9 cellular contexts compared by ENCODE assay signal in the genomic region with DNA sequence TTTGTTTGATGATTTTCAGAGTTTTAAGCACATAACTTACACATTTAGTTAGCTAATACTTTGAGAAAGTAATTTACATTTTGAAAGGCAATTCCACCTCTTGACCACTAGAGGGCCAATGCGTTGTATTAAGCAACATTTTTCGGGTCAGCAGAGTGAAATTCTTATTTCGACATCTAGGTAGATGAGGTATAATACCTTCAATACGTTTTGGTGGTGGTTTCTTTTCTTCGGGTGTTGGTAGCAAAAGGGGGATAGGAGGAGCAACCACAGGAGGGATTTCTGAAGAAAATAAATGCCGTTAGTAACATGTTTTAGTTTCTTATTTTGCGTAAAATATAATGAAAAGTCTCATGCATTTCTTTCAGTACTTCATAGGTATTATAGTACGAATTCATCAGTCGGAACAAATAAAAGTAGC.
DNase-seq lines count a peak whose midpoint lies in the region; ATAC-seq and TF ChIP-seq lines count a peak whose summit lies in the region.
"Had no signal": no experiment of that assay in that cellular context is flagged by ENCODE, and none has a peak within 500 bp of the region (broad histone marks: within the 10 kb centered on the region; RNA-seq: fewer than 3 reads in every experiment).

No MANE protein-coding gene starts in this region.

- H3K27me3 Mint-ChIP-seq in activated CD8-positive, alpha-beta T cell treated with anti-CD3 and anti-CD28 coated beads for 36 hours = no peaks in the 10 kb centered on the region
- H3K27me3 Mint-ChIP-seq in activated CD8-positive, alpha-beta T cell treated with anti-CD3 and anti-CD28 coated beads, Interleukin-2, amount 10 ng/mL, durations not matched to agents 7 days and 5 days (ENCODE audit: low read depth) = no peaks in the 10 kb centered on the region
- H3K27me3 Mint-ChIP-seq in activated CD8-positive, alpha-beta memory T cell treated with anti-CD3 and anti-CD28 coated beads, Interleukin-2, amount 10 ng/mL, durations not matched to agents 7 days and 5 days = peaks cover 2% of the 10 kb centered on the region
- H3K27me3 Mint-ChIP-seq: central memory CD8-positive, alpha-beta T cell had no signal

- in situ Hi-C loops in KBM-7 (cut with MboI; ENCODE audit: low pct_unique_long_range_greater_than_20kb, low sequenced_read_pairs) = no loop called here

- no peak overlapping the region for H3K27ac Mint-ChIP-seq in activated CD8-positive, alpha-beta T cell treated with anti-CD3 and anti-CD28 coated beads for 36 hours
- no peak overlapping the region for H3K27ac Mint-ChIP-seq in activated CD8-positive, alpha-beta T cell treated with anti-CD3 and anti-CD28 coated beads, Interleukin-2, amount 10 ng/mL, durations not matched to agents 7 days and 5 days
- no peak overlapping the region for H3K27ac Mint-ChIP-seq in activated CD8-positive, alpha-beta memory T cell treated with anti-CD3 and anti-CD28 coated beads, Interleukin-2, amount 10 ng/mL, durations not matched to agents 7 days and 5 days

- H3K4me1 ChIP-seq in ascending aorta (no peaks in the 10 kb centered on the region), lung (ENCODE audit: control insufficient read depth in 2 of 2, insufficient read depth in 2 of 2, low read length in 2 of 2) (no peaks in the 10 kb centered on the region)

- WGBS in lung, 2 donors = 49 to 61% methylated on average over 9 of the region's 9 CpGs

- no peak overlapping the region for H3K27ac ChIP-seq in ascending aorta
- H3K27ac ChIP-seq in lung (ENCODE audit: low read depth in 1 of 2, low read length in 1 of 2) = no peak overlapping the region

- H3K27me3 ChIP-seq in ascending aorta (no peaks in the 10 kb centered on the region), lung (ENCODE audit: control insufficient read depth, insufficient read depth) (no peaks in the 10 kb centered on the region)

- CTCF ChIA-PET in activated CD8-positive, alpha-beta T cell treated with anti-CD3 and anti-CD28 coated beads for 36 hours (lab: Charles Lee) = interaction anchor here (0.6 to 2.4 kb wide), 27 partner anchors 9 to 588 kb away, joined by 3 to 22 read pairs (median 4); no protein-coding TSS in a partner anchor
- CTCF ChIA-PET in activated CD8-positive, alpha-beta T cell treated with anti-CD3 and anti-CD28 coated beads, Interleukin-2, amount 10 ng/mL, durations not matched to agents 7 days and 5 days (lab: Charles Lee) = interaction anchor here (0.6 to 2.4 kb wide), 41 partner anchors 9 to 784 kb away, joined by 3 to 27 read pairs (median 4); partner anchors contain the start of gene RBM45
- CTCF ChIA-PET in activated CD8-positive, alpha-beta memory T cell treated with anti-CD3 and anti-CD28 coated beads, Interleukin-2, amount 10 ng/mL, durations not matched to agents 7 days and 5 days (lab: Charles Lee) = interaction anchor here (0.5 to 1.7 kb wide), 10 partner anchors 9 to 589 kb away, joined by 3 to 4 read pairs (median 3); partner anchors contain the start of gene RBM45

- no peak for DNase-seq in activated CD8-positive, alpha-beta T cell treated with anti-CD3 and anti-CD28 coated beads for 36 hours
- no peak for DNase-seq in activated CD8-positive, alpha-beta T cell treated with anti-CD3 and anti-CD28 coated beads, Interleukin-2, amount 10 ng/mL, durations not matched to agents 7 days and 5 days
- DNase-seq in KBM-7 = peak; percentile 12
- DNase-seq in ascending aorta (ENCODE audit: low spot score in 2 of 2) = no peak
- no peak for DNase-seq in lung (ENCODE audit: low spot score)
- DNase-seq in activated CD8-positive, alpha-beta memory T cell treated with anti-CD3 and anti-CD28 coated beads, Interleukin-2, amount 10 ng/mL, durations not matched to agents 7 days and 5 days = no peak
- no peak for DNase-seq in activated gamma-delta T cell (lab: John Stamatoyannopoulos, UW)

- H3K36me3 Mint-ChIP-seq in activated CD8-positive, alpha-beta T cell treated with anti-CD3 and anti-CD28 coated beads for 36 hours (ENCODE audit: low read depth) = peaks cover 3% of the 10 kb centered on the region
- no peaks in the 10 kb centered on the region for H3K36me3 Mint-ChIP-seq in activated CD8-positive, alpha-beta T cell treated with anti-CD3 and anti-CD28 coated beads, Interleukin-2, amount 10 ng/mL, durations not matched to agents 7 days and 5 days (ENCODE audit: low read depth)
- H3K36me3 Mint-ChIP-seq in activated CD8-positive, alpha-beta memory T cell treated with anti-CD3 and anti-CD28 coated beads, Interleukin-2, amount 10 ng/mL, durations not matched to agents 7 days and 5 days = no peaks in the 10 kb centered on the region

- POLR2A ChIA-PET in activated CD8-positive, alpha-beta T cell treated with anti-CD3 and anti-CD28 coated beads for 36 hours (lab: Charles Lee) = interaction anchor here (0.6 to 0.8 kb wide), 2 partner anchors 222 to 902 kb away, joined by 3 read pairs; no protein-coding TSS in a partner anchor
- POLR2A ChIA-PET in activated CD8-positive, alpha-beta T cell treated with anti-CD3 and anti-CD28 coated beads, Interleukin-2, amount 10 ng/mL, durations not matched to agents 7 days and 5 days (lab: Charles Lee) = no interaction called here

- H3K9me3 ChIP-seq in ascending aorta (no peaks in the 10 kb centered on the region), lung (ENCODE audit: control insufficient read depth in 2 of 2, insufficient read depth in 1 of 2, low read length in 1 of 2) (no peaks in the 10 kb centered on the region)

- H3K36me3 ChIP-seq in ascending aorta = no peaks in the 10 kb centered on the region
- H3K36me3 ChIP-seq in lung (ENCODE audit: control insufficient read depth in 2 of 2, insufficient read depth in 2 of 2, low read length in 2 of 2) = peaks cover 0 to 19% of the 10 kb centered on the region in 2 donors

- peak; percentile 37 for ATAC-seq in activated CD8-positive, alpha-beta T cell treated with anti-CD3 and anti-CD28 coated beads for 36 hours
- no peak for ATAC-seq in activated CD8-positive, alpha-beta T cell treated with anti-CD3 and anti-CD28 coated beads, Interleukin-2, amount 10 ng/mL, durations not matched to agents 7 days and 5 days
- ATAC-seq in lung (ENCODE audit: insufficient read depth, low FRiP score) (no peak), HG02938 (IDR thresholded peaks at IDR 0.05; ENCODE audit: unreplicated experiment) (no peak)
- ATAC-seq in activated CD8-positive, alpha-beta memory T cell treated with anti-CD3 and anti-CD28 coated beads, Interleukin-2, amount 10 ng/mL, durations not matched to agents 7 days and 5 days = no peak

- H3K4me3 Mint-ChIP-seq in activated CD8-positive, alpha-beta T cell treated with anti-CD3 and anti-CD28 coated beads for 36 hours = no peak overlapping the region
- H3K4me3 Mint-ChIP-seq in activated CD8-positive, alpha-beta T cell treated with anti-CD3 and anti-CD28 coated beads, Interleukin-2, amount 10 ng/mL, durations not matched to agents 7 days and 5 days = no peak overlapping the region
- H3K4me3 Mint-ChIP-seq in activated CD8-positive, alpha-beta memory T cell treated with anti-CD3 and anti-CD28 coated beads, Interleukin-2, amount 10 ng/mL, durations not matched to agents 7 days and 5 days = no peak overlapping the region
- H3K4me3 Mint-ChIP-seq: central memory CD8-positive, alpha-beta T cell had no signal

- H3K4me3 ChIP-seq in ascending aorta (no peak overlapping the region), lung (no peak overlapping the region)

- H3K4me1 Mint-ChIP-seq in activated CD8-positive, alpha-beta T cell treated with anti-CD3 and anti-CD28 coated beads for 36 hours (ENCODE audit: low read depth) = peaks cover 2% of the 10 kb centered on the region
- H3K4me1 Mint-ChIP-seq in activated CD8-positive, alpha-beta T cell treated with anti-CD3 and anti-CD28 coated beads, Interleukin-2, amount 10 ng/mL, durations not matched to agents 7 days and 5 days (ENCODE audit: low read depth) = no peaks in the 10 kb centered on the region
- peaks cover 2% of the 10 kb centered on the region for H3K4me1 Mint-ChIP-seq in activated CD8-positive, alpha-beta memory T cell treated with anti-CD3 and anti-CD28 coated beads, Interleukin-2, amount 10 ng/mL, durations not matched to agents 7 days and 5 days

- intact Hi-C loops in activated CD8-positive, alpha-beta T cell treated with anti-CD3 and anti-CD28 coated beads for 36 hours (cut with micrococcal nuclease) = no loop called here
- intact Hi-C loops in ascending aorta (cut with DNase I) = no loop called here

- TF ChIP-seq CTCF in activated CD8-positive, alpha-beta T cell treated with anti-CD3 and anti-CD28 coated beads for 36 hours (IDR thresholded peaks at IDR 0.05) = peak; percentile 92
- peak in 2 of 3 experiments; percentile 57 to 60 for TF ChIP-seq CTCF in ascending aorta (IDR thresholded peaks at IDR 0.05)
- peak; percentile 18 for TF ChIP-seq CTCF in lung (IDR thresholded peaks at IDR 0.05; ENCODE audit: control extremely low read depth, extremely low read depth)

- no peaks in the 10 kb centered on the region for H3K9me3 Mint-ChIP-seq in activated CD8-positive, alpha-beta T cell treated with anti-CD3 and anti-CD28 coated beads for 36 hours
- H3K9me3 Mint-ChIP-seq in activated CD8-positive, alpha-beta T cell treated with anti-CD3 and anti-CD28 coated beads, Interleukin-2, amount 10 ng/mL, durations not matched to agents 7 days and 5 days (ENCODE audit: insufficient read depth) = no peaks in the 10 kb centered on the region
- H3K9me3 Mint-ChIP-seq in activated CD8-positive, alpha-beta memory T cell treated with anti-CD3 and anti-CD28 coated beads, Interleukin-2, amount 10 ng/mL, durations not matched to agents 7 days and 5 days (ENCODE audit: low read depth) = no peaks in the 10 kb centered on the region
- H3K9me3 Mint-ChIP-seq: central memory CD8-positive, alpha-beta T cell had no signal

Comparison
In these comparisons a context has a peak if more than half of its experiments do, and no peak if none do; other contexts are left out.
1. CTCF ChIP-seq: peak in every context shown above with its lines; median percentile 92 in activated CD8-positive, alpha-beta T cell treated with anti-CD3 and anti-CD28 coated beads for 36 hours; 58 in ascending aorta; 18 in lung.